In genomic region chr11:119316729-119317591, GRCh38 we compare ENCODE assay signal across 8 cellular contexts. TPM values are rescaled to one million over a fixed set of nuclear protein-coding genes. Genes with fewer than 3 reads are reported as not detected.
DNase-seq lines count a peak whose midpoint lies in the region; ATAC-seq and TF ChIP-seq lines count a peak whose summit lies in the region.

Gene MCAM (minus strand): TSS chr11:119317130. CDS start chr11:119317101, 29 bp downstream.

- H3K9me3 Mint-ChIP-seq in activated B cell treated with CpG ODN at 0.5 μM for 24 hours = no peaks in the 10 kb centered on the region

- no CpG with 5 or more reads among the region's 74 CpGs for WGBS in gastroesophageal sphincter (ENCODE audit: low coverage in 1 of 2), 2 donors

- TF ChIP-seq POLR2A in gastroesophageal sphincter (IDR thresholded peaks at IDR 0.05) = peak; percentile 85 to 91

- no peaks in the 10 kb centered on the region for H3K9me3 ChIP-seq in gastroesophageal sphincter

- no peak within 1 kb of the TSS for H3K27ac Mint-ChIP-seq in activated B cell treated with CpG ODN at 0.5 μM for 24 hours

- DNase-seq in BJ (ENCODE audit: low read depth) (no peak), HK-2 (ENCODE audit: unreplicated experiment) (peak; percentile 49), activated B cell treated with CpG ODN at 0.5 μM for 24 hours (no peak), occipital lobe (lab: John Stamatoyannopoulos, UW) (no peak), NCI-H1048 (lab: John Stamatoyannopoulos, UW) (no peak)
- DNase-seq in activated effector memory CD4-positive, alpha-beta T cell treated with Interleukin-2 at 50 U/mL for 16 hours = no peak

- peaks cover 12 to 99% (median 50%) of the 10 kb centered on the region in 3 donors for H3K4me1 ChIP-seq in gastroesophageal sphincter

- H3K36me3 Mint-ChIP-seq in activated B cell treated with CpG ODN at 0.5 μM for 24 hours (ENCODE audit: low read depth) = no peaks in the 10 kb centered on the region

- CTCF ChIA-PET in BJ (lab: Yijun Ruan, JAX) (interaction anchor here (0.8 to 2.4 kb wide), 5 partner anchors 10 to 158 kb away, joined by 3 to 8 read pairs (median 4); no protein-coding TSS in a partner anchor), activated B cell treated with CpG ODN at 0.5 μM for 24 hours (lab: Charles Lee) (no interaction called here)

- no peaks in the 10 kb centered on the region for H3K36me3 ChIP-seq in BJ (ENCODE audit: control insufficient read depth, insufficient read depth, low read length)
- H3K36me3 ChIP-seq in gastroesophageal sphincter = peaks cover 0 to 31% of the 10 kb centered on the region in 2 donors

- H3K4me3 Mint-ChIP-seq in activated B cell treated with CpG ODN at 0.5 μM for 24 hours = peak within 1 kb of the TSS; percentile 73

- H3K27me3 ChIP-seq in BJ (ENCODE audit: control insufficient read depth, insufficient read depth, low read length) (peaks cover 2% of the 10 kb centered on the region), gastroesophageal sphincter (no peaks in the 10 kb centered on the region)

- TF ChIP-seq CTCF in BJ (IDR thresholded peaks at IDR 0.05; ENCODE audit: insufficient read depth, low read depth, low read length) = no peak
- TF ChIP-seq CTCF in activated B cell treated with CpG ODN at 0.5 μM for 24 hours (IDR thresholded peaks at IDR 0.05) = no peak
- TF ChIP-seq CTCF in gastroesophageal sphincter (IDR thresholded peaks at IDR 0.05) = no peak

- H3K27me3 Mint-ChIP-seq in activated B cell treated with CpG ODN at 0.5 μM for 24 hours = peaks cover 26% of the 10 kb centered on the region

- no peak for ATAC-seq in activated B cell treated with CpG ODN at 0.5 μM for 24 hours (ENCODE audit: low read depth)
- ATAC-seq in gastroesophageal sphincter = peak; percentile 44
- no peak for ATAC-seq in HG03095 (IDR thresholded peaks at IDR 0.05; ENCODE audit: unreplicated experiment)

- peak within 1 kb of the TSS; percentile 90 to 99 (median 98) for H3K27ac ChIP-seq in gastroesophageal sphincter

- peaks cover 46% of the 10 kb centered on the region for H3K4me1 Mint-ChIP-seq in activated B cell treated with CpG ODN at 0.5 μM for 24 hours

- POLR2A ChIA-PET in BJ (lab: Charles Lee) = interaction anchor here (0.6 kb wide), 1 partner anchor 13 kb away, joined by 3 read pairs; no protein-coding TSS in a partner anchor
- POLR2A ChIA-PET in activated B cell treated with CpG ODN at 0.5 μM for 24 hours (lab: Charles Lee) = interaction anchor here (0.5 to 0.8 kb wide), 2 partner anchors 21 to 215 kb away, joined by 3 to 9 read pairs; no protein-coding TSS in a partner anchor

- intact Hi-C loops in activated B cell treated with CpG ODN at 0.5 μM for 24 hours (cut with micrococcal nuclease) = loop anchor here (5.0 kb wide), 1 partner anchor 320 kb away; the partner anchor contains the start of gene CENATAC

- H3K4me3 ChIP-seq in BJ (ENCODE audit: low read depth, low read length) = peak within 1 kb of the TSS; percentile 48
- H3K4me3 ChIP-seq in gastroesophageal sphincter = peak within 1 kb of the TSS; percentile 70 to 87

- TF ChIP-seq EP300 in gastroesophageal sphincter (IDR thresholded peaks at IDR 0.05) = no peak

RNA-seq across cellular contexts. Expression of gene MCAM, which starts in this region (rescaled TPM):
- 11.6 and 19.2 TPM in 2 replicates for polyA plus RNA-seq in BJ (2011; rRNA removed)
- polyA minus RNA-seq in BJ (2011; rRNA and poly(A)+ RNA removed) = 7.8 and 10.7 TPM in 2 replicates
- 0.15 and 0.20 TPM in 2 replicates for total RNA-seq in activated B cell treated with CpG ODN at 0.5 μM for 24 hours
- 1,000 to 10,000 TPM in 3 of 4 donors, 100 to 1,000 TPM in 1; 702 to 1,904 (median 1,177) TPM for total RNA-seq in gastroesophageal sphincter
- 10.6 TPM for total RNA-seq in occipital lobe

Comparison
In these comparisons a context has a peak if more than half of its experiments do, and no peak if none do; other contexts are left out.
1. RNA of gene MCAM (total RNA-seq): 702 to 1,904 TPM in gastroesophageal sphincter; 10.6 TPM in occipital lobe (single experiment) and 0.15 to 0.20 TPM in activated B cell treated with CpG ODN at 0.5 μM for 24 hours; every median in the first group is over 10 times any median in the second.